In genomic region chr9:80605129-80605528, GRCh38 we compare ENCODE assay signal across 8 cellular contexts.
DNase-seq lines count a peak whose midpoint lies in the region; ATAC-seq and TF ChIP-seq lines count a peak whose summit lies in the region.

No MANE protein-coding gene starts in this region.

- no peak overlapping the region for H3K27ac ChIP-seq in IMR-90 (ENCODE audit: insufficient read depth, low read length)
- H3K27ac ChIP-seq in VCaP, result no peak overlapping the region

- in situ Hi-C loops in IMR-90 (cut with MboI; ENCODE audit: low sequenced_read_pairs), result no loop called here

- no peak overlapping the region for H2BK5ac ChIP-seq in IMR-90 (ENCODE audit: low read depth, low read length, poor library complexity, severe bottlenecking)

- no peaks in the 10 kb centered on the region for H3K4me1 Mint-ChIP-seq in activated CD8-positive, alpha-beta T cell treated with anti-CD3 and anti-CD28 coated beads for 36 hours (ENCODE audit: low read depth)
- no peaks in the 10 kb centered on the region for H3K4me1 Mint-ChIP-seq in activated naive CD4-positive, alpha-beta T cell treated with anti-CD3 and anti-CD28 coated beads for 36 hours (ENCODE audit: low read depth)

- H3K18ac ChIP-seq in IMR-90 (ENCODE audit: low read depth, low read length), result no peak overlapping the region

- H3K9me1 ChIP-seq in IMR-90 (ENCODE audit: insufficient read depth, low read length), result no peaks in the 10 kb centered on the region

- H3K36me3 Mint-ChIP-seq in activated CD8-positive, alpha-beta T cell treated with anti-CD3 and anti-CD28 coated beads for 36 hours (ENCODE audit: low read depth), result no peaks in the 10 kb centered on the region
- no peaks in the 10 kb centered on the region for H3K36me3 Mint-ChIP-seq in activated naive CD4-positive, alpha-beta T cell treated with anti-CD3 and anti-CD28 coated beads for 36 hours (ENCODE audit: low read depth)

- H2AK9ac ChIP-seq in IMR-90 (replicated peaks; ENCODE audit: low read depth, low read length, poor library complexity), result no peak overlapping the region

- H3K56ac ChIP-seq in IMR-90 (ENCODE audit: extremely low read depth, insufficient read depth, low read length), result no peak overlapping the region

- TF ChIP-seq CTCF in IMR-90 (conservative IDR thresholded peaks at IDR 0.05; ENCODE audit: low read depth, low read length), result peak; percentile 53
- peak; percentile 74 for TF ChIP-seq CTCF in VCaP (conservative IDR thresholded peaks at IDR 0.05)
- no peak for TF ChIP-seq CTCF in activated CD8-positive, alpha-beta T cell treated with anti-CD3 and anti-CD28 coated beads for 36 hours (IDR thresholded peaks at IDR 0.05)

- H2BK120ac ChIP-seq in IMR-90 (ENCODE audit: low read depth, low read length), result no peak overlapping the region

- H3K23ac ChIP-seq in IMR-90 (ENCODE audit: low read depth, low read length), result no peak overlapping the region

- H4K20me1 ChIP-seq in IMR-90 (ENCODE audit: insufficient read depth, low read length), result no peaks in the 10 kb centered on the region

- H4K91ac ChIP-seq in IMR-90 (ENCODE audit: insufficient read depth, low read depth, low read length), result no peak overlapping the region

- no peaks in the 10 kb centered on the region for H3K79me1 ChIP-seq in IMR-90 (ENCODE audit: low read depth in 1 of 2, low read length in 2 of 2)

- no peak for TF ChIP-seq POLR2A in IMR-90 (IDR thresholded peaks at IDR 0.05; ENCODE audit: low read depth, low read length)

- H4K8ac ChIP-seq in IMR-90 (ENCODE audit: low read depth in 2 of 2, low read length in 2 of 2), result no peak overlapping the region

- dilution Hi-C loops in IMR-90 (cut with HindIII; ENCODE audit: low sequenced_read_pairs, unreplicated experiment), result no loop called here

- H3K36me3 ChIP-seq in IMR-90 (ENCODE audit: control insufficient read depth, insufficient read depth, low read length), result no peaks in the 10 kb centered on the region

- H4K5ac ChIP-seq in IMR-90 (ENCODE audit: low read depth, low read length), result no peak overlapping the region

- H2AK5ac ChIP-seq in IMR-90 (ENCODE audit: low read depth, low read length), result no peak overlapping the region

- ATAC-seq in IMR-90 (ENCODE audit: low read depth) (0 out of 2 replicates have a peak, but pooled peaks have one; percentile 51), left colon (peak; percentile 54)
- ATAC-seq in activated CD8-positive, alpha-beta T cell treated with anti-CD3 and anti-CD28 coated beads for 36 hours, result no peak

- POLR2A ChIA-PET in IMR-90 (lab: Charles Lee; ENCODE audit: unreplicated experiment), result no interaction called here
- POLR2A ChIA-PET in activated CD8-positive, alpha-beta T cell treated with anti-CD3 and anti-CD28 coated beads for 36 hours (lab: Charles Lee), result no interaction called here

- no peak overlapping the region for H3K4me3 ChIP-seq in IMR-90 (ENCODE audit: insufficient read depth, low read depth, low read length)

- H2AFZ ChIP-seq in IMR-90 (replicated peaks; ENCODE audit: low read length, poor library complexity), result no peak overlapping the region

- H3K27ac Mint-ChIP-seq in activated CD8-positive, alpha-beta T cell treated with anti-CD3 and anti-CD28 coated beads for 36 hours, result no peak overlapping the region
- no peak overlapping the region for H3K27ac Mint-ChIP-seq in activated naive CD4-positive, alpha-beta T cell treated with anti-CD3 and anti-CD28 coated beads for 36 hours

- no TSS peak for BruUV-seq in IMR-90 (replicated peaks; lab: Mats Ljungman, UMichigan)

- CTCF ChIA-PET in IMR-90 (lab: Yijun Ruan, JAX), result interaction anchor here (0.5 kb wide), 1 partner anchor 1289 kb away, joined by 5 read pairs; no protein-coding TSS in a partner anchor
- CTCF ChIA-PET in activated CD8-positive, alpha-beta T cell treated with anti-CD3 and anti-CD28 coated beads for 36 hours (lab: Charles Lee), result no interaction called here
- CTCF ChIA-PET in activated naive CD4-positive, alpha-beta T cell treated with anti-CD3 and anti-CD28 coated beads for 36 hours (lab: Charles Lee), result no interaction called here

- WGBS in IMR-90 (ENCODE audit: extremely low coverage in 2 of 2, insufficient read length in 1 of 2), 2 experiments, result no CpG with 5 or more reads among the region's 2 CpGs

- H3K27me3 Mint-ChIP-seq in activated CD8-positive, alpha-beta T cell treated with anti-CD3 and anti-CD28 coated beads for 36 hours, result no peaks in the 10 kb centered on the region
- no peaks in the 10 kb centered on the region for H3K27me3 Mint-ChIP-seq in activated naive CD4-positive, alpha-beta T cell treated with anti-CD3 and anti-CD28 coated beads for 36 hours (ENCODE audit: low read depth)

- peak; percentile 67 for TF ChIP-seq RAD21 in IMR-90 (IDR thresholded peaks at IDR 0.05; ENCODE audit: low read length)

- H3K4me2 ChIP-seq in IMR-90 (ENCODE audit: low read depth, low read length), result no peak overlapping the region

- no peak overlapping the region for H2BK15ac ChIP-seq in IMR-90 (ENCODE audit: low read depth, low read length)

- no peak overlapping the region for H3K9ac ChIP-seq in IMR-90 (ENCODE audit: low read depth, low read length)

- no peak overlapping the region for H2BK20ac ChIP-seq in IMR-90 (ENCODE audit: low read depth, low read length)

- H3K27me3 ChIP-seq in IMR-90 (ENCODE audit: control insufficient read depth, insufficient read depth, low read length), result no peaks in the 10 kb centered on the region

- no peak overlapping the region for H3K4ac ChIP-seq in IMR-90 (ENCODE audit: low read depth, low read length)

- DNase-seq in AG08395 (ENCODE audit: low spot score), result peak; percentile 42
- DNase-seq in IMR-90, result peak; percentile 66
- DNase-seq in left colon, result no peak
- DNase-seq in activated CD8-positive, alpha-beta T cell treated with anti-CD3 and anti-CD28 coated beads for 36 hours, result no peak
- DNase-seq in GM19238 (ENCODE audit: insufficient read length, low spot score), result no peak
- no peak for DNase-seq in epidermal melanocyte (ENCODE audit: insufficient read length, low spot score)
- DNase-seq in activated naive CD4-positive, alpha-beta T cell treated with anti-CD3 and anti-CD28 coated beads for 36 hours, result no peak

- intact Hi-C loops in IMR-90 (cut with micrococcal nuclease), result loop anchor here (2.0 to 10.0 kb wide), 2 partner anchors 1082 to 1240 kb away; no protein-coding TSS in a partner anchor
- intact Hi-C loops in left colon (cut with DNase I, micrococcal nuclease), result no loop called here
- intact Hi-C loops in activated CD8-positive, alpha-beta T cell treated with anti-CD3 and anti-CD28 coated beads for 36 hours (cut with micrococcal nuclease), result no loop called here
- intact Hi-C loops in activated naive CD4-positive, alpha-beta T cell treated with anti-CD3 and anti-CD28 coated beads for 36 hours (cut with micrococcal nuclease), result no loop called here

- H3K14ac ChIP-seq in IMR-90 (replicated peaks; ENCODE audit: low read depth, low read length), result no peak overlapping the region

- H3K9me3 Mint-ChIP-seq in activated CD8-positive, alpha-beta T cell treated with anti-CD3 and anti-CD28 coated beads for 36 hours, result peaks cover 4% of the 10 kb centered on the region
- peaks cover 6% of the 10 kb centered on the region for H3K9me3 Mint-ChIP-seq in activated naive CD4-positive, alpha-beta T cell treated with anti-CD3 and anti-CD28 coated beads for 36 hours

- no peaks in the 10 kb centered on the region for H3K4me1 ChIP-seq in IMR-90 (ENCODE audit: control insufficient read depth, insufficient read depth, low read length)

- H3K9me3 ChIP-seq in IMR-90 (ENCODE audit: control insufficient read depth, insufficient read depth, low read length), result no peaks in the 10 kb centered on the region

- no peak overlapping the region for H3K4me3 Mint-ChIP-seq in activated CD8-positive, alpha-beta T cell treated with anti-CD3 and anti-CD28 coated beads for 36 hours
- no peak overlapping the region for H3K4me3 Mint-ChIP-seq in activated naive CD4-positive, alpha-beta T cell treated with anti-CD3 and anti-CD28 coated beads for 36 hours

TF ChIP-seq in IMR-90, 13 proteins besides CTCF, POLR2A, EP300 and RAD21:
- TF ChIP-seq RFX5 (IDR thresholded peaks at IDR 0.05; ENCODE audit: low read depth, low read length) (no peak), SMC3 (IDR thresholded peaks at IDR 0.05; ENCODE audit: low read depth, low read length) (peak; percentile 45), ELK1 (IDR thresholded peaks at IDR 0.05; ENCODE audit: borderline replicate concordance, low read depth, low read length) (no peak), MAZ (IDR thresholded peaks at IDR 0.05; ENCODE audit: borderline replicate concordance, low read depth, low read length) (no peak)

Comparison
In these comparisons a context has a peak if more than half of its experiments do, and no peak if none do; other contexts are left out.
1. DNase-seq: peak in AG08395 (single experiment) and IMR-90 (single experiment); none in left colon (0 of 2), activated CD8-positive, alpha-beta T cell treated with anti-CD3 and anti-CD28 coated beads for 36 hours (single experiment), GM19238 (single experiment), epidermal melanocyte (single experiment) and activated naive CD4-positive, alpha-beta T cell treated with anti-CD3 and anti-CD28 coated beads for 36 hours (single experiment).